ENCODE assay signal across 19 cellular contexts in genomic region chr2:241690202-241690717, GRCh38. TPM values are rescaled to one million over a fixed set of nuclear protein-coding genes. Genes with fewer than 3 reads are reported as not detected.
DNase-seq lines count a peak whose midpoint lies in the region; ATAC-seq and TF ChIP-seq lines count a peak whose summit lies in the region.
"Had no signal": no experiment of that assay in that cellular context is flagged by ENCODE, and none has a peak within 500 bp of the region (broad histone marks: within the 10 kb centered on the region; RNA-seq: fewer than 3 reads in every experiment).

No MANE protein-coding gene starts in this region.

- H3K4ac ChIP-seq in mesenchymal stem cell (ENCODE audit: low read depth in 1 of 2, low read length in 2 of 2), result no peak overlapping the region

- no peaks in the 10 kb centered on the region for H3K9me3 Mint-ChIP-seq in activated CD8-positive, alpha-beta memory T cell treated with anti-CD3 and anti-CD28 coated beads, Interleukin-2, amount 10 ng/mL, durations not matched to agents 7 days and 5 days (ENCODE audit: low read depth)
- H3K9me3 Mint-ChIP-seq in HFFc6, result no peaks in the 10 kb centered on the region

- H3K36me3 Mint-ChIP-seq in activated CD8-positive, alpha-beta memory T cell treated with anti-CD3 and anti-CD28 coated beads, Interleukin-2, amount 10 ng/mL, durations not matched to agents 7 days and 5 days, result peaks cover 22% of the 10 kb centered on the region
- H3K36me3 Mint-ChIP-seq in HFFc6 (ENCODE audit: low read depth), result peaks cover 29% of the 10 kb centered on the region

- no peak overlapping the region for H3K27ac ChIP-seq in mesenchymal stem cell (ENCODE audit: low read length, poor library complexity, severe bottlenecking)
- H3K27ac ChIP-seq: GM23248 had no signal

- H3K27me3 Mint-ChIP-seq in activated CD8-positive, alpha-beta memory T cell treated with anti-CD3 and anti-CD28 coated beads, Interleukin-2, amount 10 ng/mL, durations not matched to agents 7 days and 5 days, result no peaks in the 10 kb centered on the region
- H3K27me3 Mint-ChIP-seq in HFFc6 (ENCODE audit: insufficient read depth), result peaks cover 4% of the 10 kb centered on the region

- H2BK5ac ChIP-seq in mesenchymal stem cell (ENCODE audit: low read depth, low read length, poor library complexity, severe bottlenecking), result no peak overlapping the region

- H4K91ac ChIP-seq in mesenchymal stem cell (ENCODE audit: low read length), result no peak overlapping the region

- H3K36me3 ChIP-seq in mesenchymal stem cell (ENCODE audit: control insufficient read depth in 1 of 2, insufficient read depth in 2 of 2, low read depth in 1 of 2, low read length in 2 of 2), result peaks cover 35 to 36% of the 10 kb centered on the region in 2 experiments

- TF ChIP-seq CTCF in HFFc6 (IDR thresholded peaks at IDR 0.05), result no peak

- H3K4me3 ChIP-seq in mesenchymal stem cell (ENCODE audit: insufficient read depth in 1 of 2, low read depth in 1 of 2, low read length in 2 of 2), result no peak overlapping the region
- H3K4me3 ChIP-seq: GM23248 had no signal

- no peak overlapping the region for H2BK120ac ChIP-seq in mesenchymal stem cell (ENCODE audit: low read depth, low read length)

- H2AK5ac ChIP-seq in mesenchymal stem cell (ENCODE audit: low read length, severe bottlenecking), result no peak overlapping the region

- H3K27me3 ChIP-seq in mesenchymal stem cell (ENCODE audit: control insufficient read depth in 1 of 2, insufficient read depth in 1 of 2, low read length in 2 of 2), result no peaks in the 10 kb centered on the region
- H3K27me3 ChIP-seq: BE2C had no signal

- peaks cover 19% of the 10 kb centered on the region for H3K79me1 ChIP-seq in mesenchymal stem cell (replicated peaks; ENCODE audit: low read length, poor library complexity, severe bottlenecking)

- H4K8ac ChIP-seq in mesenchymal stem cell (ENCODE audit: low read length), result no peak overlapping the region

- no peak overlapping the region for H3K4me3 Mint-ChIP-seq in activated CD8-positive, alpha-beta memory T cell treated with anti-CD3 and anti-CD28 coated beads, Interleukin-2, amount 10 ng/mL, durations not matched to agents 7 days and 5 days
- H3K4me3 Mint-ChIP-seq in HFFc6, result no peak overlapping the region

- no peak for ATAC-seq in activated CD8-positive, alpha-beta memory T cell treated with anti-CD3 and anti-CD28 coated beads, Interleukin-2, amount 10 ng/mL, durations not matched to agents 7 days and 5 days
- no peak for ATAC-seq in HG02588 (IDR thresholded peaks at IDR 0.05; ENCODE audit: unreplicated experiment)
- ATAC-seq in HG03565 (IDR thresholded peaks at IDR 0.05; ENCODE audit: unreplicated experiment), result no peak

- H3K9ac ChIP-seq in mesenchymal stem cell (ENCODE audit: low read length), result peak overlapping the region; percentile 1
- H3K9ac ChIP-seq: GM23248 had no signal

- no peak overlapping the region for H2AFZ ChIP-seq in mesenchymal stem cell (ENCODE audit: low read depth, low read length)
- H2AFZ ChIP-seq: GM23248 had no signal

- H3K4me1 ChIP-seq in mesenchymal stem cell (ENCODE audit: control insufficient read depth, insufficient read depth, low read depth, low read length), result peaks cover 12% of the 10 kb centered on the region
- H3K4me1 ChIP-seq: BE2C had no signal

- H3K18ac ChIP-seq in mesenchymal stem cell (ENCODE audit: low read depth in 1 of 2, low read length in 2 of 2), result no peak overlapping the region

- WGBS in mesenchymal stem cell, result 88% methylated on average over 6 of the region's 6 CpGs

- no peak overlapping the region for H3K14ac ChIP-seq in mesenchymal stem cell (ENCODE audit: low read length in 2 of 2)

- H3K27ac Mint-ChIP-seq in activated CD8-positive, alpha-beta memory T cell treated with anti-CD3 and anti-CD28 coated beads, Interleukin-2, amount 10 ng/mL, durations not matched to agents 7 days and 5 days, result peak overlapping the region; percentile 19
- peak overlapping the region; percentile 16; the same call in 1 of the 2 replicates for H3K27ac Mint-ChIP-seq in HFFc6

- H3K23ac ChIP-seq in mesenchymal stem cell (ENCODE audit: low read length in 2 of 2), result no peak overlapping the region

- CTCF ChIA-PET in activated CD8-positive, alpha-beta memory T cell treated with anti-CD3 and anti-CD28 coated beads, Interleukin-2, amount 10 ng/mL, durations not matched to agents 7 days and 5 days (lab: Charles Lee), result interaction anchor here (7.7 kb wide), 1 partner anchor 11 kb away, joined by 78 read pairs; the partner anchor contains the start of gene ING5

- H2BK15ac ChIP-seq in mesenchymal stem cell (ENCODE audit: low read depth, poor library complexity, severe bottlenecking), result no peak overlapping the region

- H3K9me3 ChIP-seq in mesenchymal stem cell (ENCODE audit: control insufficient read depth, low read length), result no peaks in the 10 kb centered on the region
- H3K9me3 ChIP-seq: BE2C had no signal

- H3K4me2 ChIP-seq in mesenchymal stem cell (ENCODE audit: low read length, poor library complexity, severe bottlenecking), result no peak overlapping the region

- H2BK12ac ChIP-seq in mesenchymal stem cell (ENCODE audit: low read length in 2 of 2), result no peak overlapping the region

- peaks cover 23% of the 10 kb centered on the region for H3K4me1 Mint-ChIP-seq in activated CD8-positive, alpha-beta memory T cell treated with anti-CD3 and anti-CD28 coated beads, Interleukin-2, amount 10 ng/mL, durations not matched to agents 7 days and 5 days
- H3K4me1 Mint-ChIP-seq in HFFc6 (ENCODE audit: low read depth), result peaks cover 20% of the 10 kb centered on the region

- DNase-seq in activated CD8-positive, alpha-beta memory T cell treated with anti-CD3 and anti-CD28 coated beads, Interleukin-2, amount 10 ng/mL, durations not matched to agents 7 days and 5 days, result no peak
- DNase-seq in activated CD8-positive, alpha-beta memory T cell treated with anti-CD3 and anti-CD28 coated beads for 24 hours, result no peak
- no peak for DNase-seq in HFFc6
- DNase-seq in mesenchymal stem cell, result no peak
- DNase-seq: 8988T, BE2C, DMS79 treated with DMSO at 0.1 percent for 48 hours, GDM1, GM23248, HCEC 1CT, KBM-7, NCI-H1048, NCI-H1436 treated with DMSO at 0.1 percent for 48 hours, NCI-H2029 treated with DMSO at 0.1 percent for 48 hours, NCI-H510A, NCI-H774, RPMI8226 had no signal

RNA-seq across cellular contexts. Expression of gene DTYMK, which starts 3.6 kb away (rescaled TPM):
- total RNA-seq in activated CD8-positive, alpha-beta memory T cell treated with anti-CD3 and anti-CD28 coated beads, Interleukin-2, amount 10 ng/mL, durations not matched to agents 7 days and 5 days, result 10 to 100 TPM; 79.9 to 95.5 TPM
- total RNA-seq in HFFc6 (2021; fragmentation: NEBNext Ultra II Directional; extraction: Animal tissue kit (Norgen Biotek cat#: 25700)), result 10 to 100 TPM; 56.8 to 84.2 (median 76.1) TPM
- 20.3 TPM for polyA plus RNA-seq in mesenchymal stem cell (2013, experiment 1 of 2)
- polyA plus RNA-seq in mesenchymal stem cell (2013, experiment 2 of 2), result 20.5 TPM

RNA-seq across cellular contexts. Expression of gene ING5, which starts 11.6 kb away (rescaled TPM):
- total RNA-seq in activated CD8-positive, alpha-beta memory T cell treated with anti-CD3 and anti-CD28 coated beads, Interleukin-2, amount 10 ng/mL, durations not matched to agents 7 days and 5 days, result 10 to 100 TPM; 26.3 to 28.0 TPM
- total RNA-seq in HFFc6 (2021; fragmentation: NEBNext Ultra II Directional; extraction: Animal tissue kit (Norgen Biotek cat#: 25700)), result 10 to 100 TPM; 18.7 to 20.0 (median 19.5) TPM
- polyA plus RNA-seq in mesenchymal stem cell (2013, experiment 1 of 2), result 11.3 TPM
- polyA plus RNA-seq in mesenchymal stem cell (2013, experiment 2 of 2), result 11.4 TPM

RNA-seq across cellular contexts. Expression of gene D2HGDH, which starts 44.2 kb away (rescaled TPM):
- total RNA-seq in activated CD8-positive, alpha-beta memory T cell treated with anti-CD3 and anti-CD28 coated beads, Interleukin-2, amount 10 ng/mL, durations not matched to agents 7 days and 5 days, result 10 to 100 TPM; 21.6 to 26.2 TPM
- 10 to 100 TPM; 14.0 to 21.6 (median 16.4) TPM for total RNA-seq in HFFc6 (2021; fragmentation: NEBNext Ultra II Directional; extraction: Animal tissue kit (Norgen Biotek cat#: 25700))
- 5.7 TPM for polyA plus RNA-seq in mesenchymal stem cell (2013, experiment 1 of 2)
- polyA plus RNA-seq in mesenchymal stem cell (2013, experiment 2 of 2), result 5.3 TPM

RNA-seq across cellular contexts. Expression of gene ATG4B, which starts 52.8 kb away (rescaled TPM):
- total RNA-seq in activated CD8-positive, alpha-beta memory T cell treated with anti-CD3 and anti-CD28 coated beads, Interleukin-2, amount 10 ng/mL, durations not matched to agents 7 days and 5 days, result 10 to 100 TPM; 91.4 to 95.3 TPM
- total RNA-seq in HFFc6 (2021; fragmentation: NEBNext Ultra II Directional; extraction: Animal tissue kit (Norgen Biotek cat#: 25700)), result 10 to 100 TPM; 43.5 to 58.3 (median 51.9) TPM
- polyA plus RNA-seq in mesenchymal stem cell (2013, experiment 1 of 2), result 50.1 TPM
- 44.5 TPM for polyA plus RNA-seq in mesenchymal stem cell (2013, experiment 2 of 2)

RNA-seq across cellular contexts. Expression of gene THAP4, which starts 53.3 kb away (rescaled TPM):
- 10 to 100 TPM; 38.1 to 39.3 TPM for total RNA-seq in activated CD8-positive, alpha-beta memory T cell treated with anti-CD3 and anti-CD28 coated beads, Interleukin-2, amount 10 ng/mL, durations not matched to agents 7 days and 5 days
- total RNA-seq in HFFc6 (2021; fragmentation: NEBNext Ultra II Directional; extraction: Animal tissue kit (Norgen Biotek cat#: 25700)), result 10 to 100 TPM; 40.6 to 47.9 (median 43.0) TPM
- 43.7 TPM for polyA plus RNA-seq in mesenchymal stem cell (2013, experiment 1 of 2)
- 43.3 TPM for polyA plus RNA-seq in mesenchymal stem cell (2013, experiment 2 of 2)
